Comparison of ENCODE assay signal across 1 cellular context in the genomic region with DNA sequence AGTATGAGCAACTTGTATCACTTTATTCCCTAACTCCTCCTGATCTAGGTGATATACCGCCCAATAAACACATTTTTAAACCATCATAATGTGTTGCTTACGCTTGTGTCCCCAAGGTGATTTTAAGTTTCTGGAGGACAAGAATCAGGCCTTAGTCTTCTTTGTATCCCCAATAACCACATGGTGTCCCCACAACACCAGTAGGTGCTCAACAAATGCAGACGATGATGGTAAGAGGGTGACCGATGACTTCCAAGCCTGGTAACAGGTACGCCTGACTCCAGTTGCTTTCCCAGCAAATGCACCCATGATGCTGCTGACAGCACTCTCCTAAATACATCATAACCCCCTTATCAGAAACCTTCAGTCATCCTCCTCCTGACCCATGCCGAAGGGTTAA.
TF ChIP-seq lines count a peak whose summit lies in the region.

No MANE protein-coding gene starts in this region.

TF ChIP-seq in IMR-90, 13 proteins besides CTCF, POLR2A, EP300 and RAD21 (continued from another document):
- TF ChIP-seq, protein P1, sequence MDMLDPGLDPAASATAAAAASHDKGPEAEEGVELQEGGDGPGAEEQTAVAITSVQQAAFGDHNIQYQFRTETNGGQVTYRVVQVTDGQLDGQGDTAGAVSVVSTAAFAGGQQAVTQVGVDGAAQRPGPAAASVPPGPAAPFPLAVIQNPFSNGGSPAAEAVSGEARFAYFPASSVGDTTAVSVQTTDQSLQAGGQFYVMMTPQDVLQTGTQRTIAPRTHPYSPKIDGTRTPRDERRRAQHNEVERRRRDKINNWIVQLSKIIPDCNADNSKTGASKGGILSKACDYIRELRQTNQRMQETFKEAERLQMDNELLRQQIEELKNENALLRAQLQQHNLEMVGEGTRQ (IDR thresholded peaks at IDR 0.05; ENCODE audit: low read depth, low read length), result no peak
- no peak for TF ChIP-seq BHLHE40 (IDR thresholded peaks at IDR 0.05; ENCODE audit: low read depth, low read length)
- no peak for TF ChIP-seq RFX5 (IDR thresholded peaks at IDR 0.05; ENCODE audit: low read depth, low read length)
